ENCODE assay signal across 8 cellular contexts in genomic region chr9:20624201-20625002, GRCh38. TPM values are rescaled to one million over a fixed set of nuclear protein-coding genes. Genes with fewer than 3 reads are reported as not detected.
A peak's percentile ranks its signal among the peaks of the same experiment; 100 is the strongest.
DNase-seq lines count a peak whose midpoint lies in the region; ATAC-seq, FAIRE-seq and TF ChIP-seq lines count a peak whose summit lies in the region.

No MANE protein-coding gene starts in this region.

- WGBS in A549 (ENCODE audit: missing lambda C conversion rate) = under 1% methylated on average over 21 of the region's 21 CpGs
- no CpG with 5 or more reads among the region's 21 CpGs for WGBS in neuronal stem cell (ENCODE audit: extremely low coverage in 2 of 2, insufficient read length in 2 of 2, insufficient replicate concordance in 1 of 2), 2 donors

- CTCF ChIA-PET in A549 (lab: Yijun Ruan, JAX) = interaction anchor here (0.6 to 7.0 kb wide), 63 partner anchors 8 to 497 kb away, joined by 3 to 84 read pairs (median 4); partner anchors contain the start of gene FOCAD

- POLR2A ChIA-PET in A549 (lab: Yijun Ruan, JAX) = interaction anchor here (0.8 to 1.9 kb wide), 3 partner anchors 60 to 487 kb away, joined by 3 to 18 read pairs (median 5); partner anchors contain the start of gene FOCAD

- no peak overlapping the region for H3K4ac ChIP-seq in neuronal stem cell (ENCODE audit: low read length)

- H3K4me1 ChIP-seq in A549 (peaks cover 5% of the 10 kb centered on the region), neuronal stem cell (ENCODE audit: control insufficient read depth in 2 of 2, insufficient read depth in 1 of 2, low read depth in 1 of 2, low read length in 2 of 2) (peaks cover 5 to 6% of the 10 kb centered on the region in 2 donors)

- intact Hi-C loops in activated T-helper 2 cell treated with anti-CD3 and anti-CD28 coated beads, Interferon-gamma antibody, Interleukin-2, Interleukin-4, amounts not matched to agents 10 μg/mL and 5 μg/mL and 100 μg/mL, durations not matched to agents 14 hours and 24 hours and 36 hours (cut with micrococcal nuclease) = loop anchor here (1.0 to 5.0 kb wide), 7 partner anchors 202 to 1497 kb away; partner anchors contain the start of gene PLIN2

- H3K27me3 ChIP-seq in neuronal stem cell (ENCODE audit: control insufficient read depth in 3 of 3, insufficient read depth in 3 of 3, low read depth in 1 of 3, low read length in 3 of 3) = peaks cover 0 to 28% (median 2%) of the 10 kb centered on the region in 3 experiments

- H3K36me3 ChIP-seq in neuronal stem cell (replicated peaks in 1 of 2; ENCODE audit: control insufficient read depth in 2 of 2, insufficient read depth in 2 of 2, low read length in 2 of 2) = no peaks in the 10 kb centered on the region

- H3K4me3 Mint-ChIP-seq in activated T-helper 2 cell treated with anti-CD3 and anti-CD28 coated beads, Interferon-gamma antibody, Interleukin-2, Interleukin-4, amounts not matched to agents 10 μg/mL and 5 μg/mL and 100 μg/mL, durations not matched to agents 14 hours and 24 hours and 36 hours (ENCODE audit: low read depth) = peak overlapping the region; percentile 92

- no peak overlapping the region for H2BK120ac ChIP-seq in neuronal stem cell (ENCODE audit: low read depth, low read length)

- H3K9ac ChIP-seq in neuronal stem cell (ENCODE audit: low read depth, low read length, poor library complexity) = no peak overlapping the region

- no peak overlapping the region for H4K91ac ChIP-seq in neuronal stem cell (ENCODE audit: low read depth, low read length, poor library complexity)

- H2AFZ ChIP-seq in neuronal stem cell (ENCODE audit: low read length) = peak overlapping the region; percentile 98

- TF ChIP-seq RAD21 in A549 (conservative IDR thresholded peaks at IDR 0.05 in 1 of 2, IDR thresholded peaks at IDR 0.05 in 1 of 2) = peak; percentile 92 to 94

- H3K27ac Mint-ChIP-seq in activated T-helper 2 cell treated with anti-CD3 and anti-CD28 coated beads, Interferon-gamma antibody, Interleukin-2, Interleukin-4, amounts not matched to agents 10 μg/mL and 5 μg/mL and 100 μg/mL, durations not matched to agents 14 hours and 24 hours and 36 hours = peak overlapping the region; percentile 92

- peaks cover 32% of the 10 kb centered on the region for H3K4me1 Mint-ChIP-seq in activated T-helper 2 cell treated with anti-CD3 and anti-CD28 coated beads, Interferon-gamma antibody, Interleukin-2, Interleukin-4, amounts not matched to agents 10 μg/mL and 5 μg/mL and 100 μg/mL, durations not matched to agents 14 hours and 24 hours and 36 hours (ENCODE audit: low read depth)

- peaks cover 8% of the 10 kb centered on the region for H3K79me1 ChIP-seq in neuronal stem cell (ENCODE audit: low read depth, low read length)

- no peak overlapping the region for H3K23ac ChIP-seq in neuronal stem cell (ENCODE audit: low read depth, low read length, poor library complexity)

- no peak overlapping the region for H3K14ac ChIP-seq in neuronal stem cell (ENCODE audit: low read length)

- H2AK5ac ChIP-seq in neuronal stem cell (ENCODE audit: low read depth, low read length) = no peak overlapping the region

- H2BK15ac ChIP-seq in neuronal stem cell (ENCODE audit: low read length) = no peak overlapping the region

- TF ChIP-seq EP300 in A549 (IDR thresholded peaks at IDR 0.05) = no peak

- H3K4me2 ChIP-seq in A549 (peak overlapping the region; percentile 99), neuronal stem cell (ENCODE audit: insufficient read depth, low read length, poor library complexity, severe bottlenecking) (peak overlapping the region; percentile 98)

- no peak overlapping the region for H2BK5ac ChIP-seq in neuronal stem cell (ENCODE audit: low read length)

- DNase-seq in A549 (ENCODE audit: low read depth in 1 of 2, low spot score in 1 of 2) (peak; percentile 62 to 84), NCI-H748 treated with DMSO at 0.1 percent for 48 hours (lab: John Stamatoyannopoulos, UW) (peak; percentile 85), frontal cortex (ENCODE audit: low spot score in 2 of 2) (peak; percentile 48 to 52), neuronal stem cell (ENCODE audit: low spot score) (peak; percentile 77), 8988T (no peak)
- no peak for DNase-seq in activated T-helper 2 cell treated with anti-CD3 and anti-CD28 coated beads, Interferon-gamma antibody, Interleukin-2, Interleukin-4, amounts not matched to agents 10 μg/mL and 5 μg/mL and 100 μg/mL, durations not matched to agents 14 hours and 24 hours and 36 hours (ENCODE audit: low spot score)

- no peak overlapping the region for H4K8ac ChIP-seq in neuronal stem cell (ENCODE audit: low read depth, low read length)

- peak in 1 of 2 experiments; percentile 50; a peak in 3 of 6 replicates for ATAC-seq in A549
- peak; percentile 22 for ATAC-seq in HG03280 (IDR thresholded peaks at IDR 0.05; ENCODE audit: unreplicated experiment)

- FAIRE-seq in A549 (lab: Jason Lieb, UNC) (peak; percentile 79), frontal cortex (lab: Jason Lieb, UNC) (no peak)

- TF ChIP-seq CTCF in A549 (IDR thresholded peaks at IDR 0.05) (peak; percentile 93), GM12872 (IDR thresholded peaks at IDR 0.05; ENCODE audit: insufficient read depth, low read depth, low read length) (peak; percentile 72)

- no peak overlapping the region for H3K18ac ChIP-seq in neuronal stem cell (ENCODE audit: low read length)

- H3K27ac ChIP-seq in A549 (peak overlapping the region; percentile 75 to 96; a peak in 5 of 6 replicates), neuronal stem cell (replicated peaks; ENCODE audit: low read length) (no peak overlapping the region)

- H3K36me3 Mint-ChIP-seq in activated T-helper 2 cell treated with anti-CD3 and anti-CD28 coated beads, Interferon-gamma antibody, Interleukin-2, Interleukin-4, amounts not matched to agents 10 μg/mL and 5 μg/mL and 100 μg/mL, durations not matched to agents 14 hours and 24 hours and 36 hours (ENCODE audit: low read depth) = peaks cover 11% of the 10 kb centered on the region

- no peak for TF ChIP-seq POLR2A in A549 (IDR thresholded peaks at IDR 0.05; ENCODE audit: low read length)

- H3K9me3 Mint-ChIP-seq in activated T-helper 2 cell treated with anti-CD3 and anti-CD28 coated beads, Interferon-gamma antibody, Interleukin-2, Interleukin-4, amounts not matched to agents 10 μg/mL and 5 μg/mL and 100 μg/mL, durations not matched to agents 14 hours and 24 hours and 36 hours = no peaks in the 10 kb centered on the region

- H3K4me3 ChIP-seq in A549 (peak overlapping the region; percentile 95), neuronal stem cell (ENCODE audit: low read length in 2 of 2) (peak overlapping the region; percentile 30 to 93)

- no peak overlapping the region for H2BK12ac ChIP-seq in neuronal stem cell (ENCODE audit: low read length)

- H3K9me3 ChIP-seq in A549 (no peaks in the 10 kb centered on the region), neuronal stem cell (replicated peaks in 1 of 2; ENCODE audit: control insufficient read depth in 2 of 2, insufficient read depth in 1 of 2, low read depth in 1 of 2, low read length in 2 of 2) (no peaks in the 10 kb centered on the region)

- peaks cover 4% of the 10 kb centered on the region for H3K27me3 Mint-ChIP-seq in activated T-helper 2 cell treated with anti-CD3 and anti-CD28 coated beads, Interferon-gamma antibody, Interleukin-2, Interleukin-4, amounts not matched to agents 10 μg/mL and 5 μg/mL and 100 μg/mL, durations not matched to agents 14 hours and 24 hours and 36 hours (ENCODE audit: low read depth)

TF ChIP-seq in A549, 52 proteins besides CTCF, POLR2A, EP300 and RAD21:
- peak; percentile 93 for TF ChIP-seq SMC3 (IDR thresholded peaks at IDR 0.05)
- no peak for TF ChIP-seq BHLHE40 (IDR thresholded peaks at IDR 0.05; ENCODE audit: low read depth, low read length)
- TF ChIP-seq FOXS1 (CRISPR knock-in tag; IDR thresholded peaks at IDR 0.05) = 0 out of 2 replicates have a peak, but pooled peaks have one; percentile 33

RNA-seq across cellular contexts. Expression of gene MLLT3, which starts 2.1 kb away (rescaled TPM):
- 47.6 and 50.8 TPM in 2 replicates for polyA plus RNA-seq in A549 (2011; rRNA removed)
- 9.0 and 10.1 TPM in 2 replicates for polyA plus RNA-seq in A549 (2012; cell fraction: cytosol; rRNA removed)
- 3.3 and 3.6 TPM in 2 replicates for polyA plus RNA-seq in A549 (2012; cell fraction: nucleus; rRNA removed)
- 13.0 to 15.3 TPM (median 14.3 TPM) in 3 replicates for polyA plus RNA-seq in A549 (2017; fragmentation: RNase III; extraction: RNeasy Plus Mini Kit Qiagen cat#74134 plus additional on column Dnase treatment)
- 23.0 and 23.6 TPM in 2 replicates for polyA minus RNA-seq in A549 (2011; rRNA and poly(A)+ RNA removed)
- 22.4 and 24.9 TPM in 2 replicates for total RNA-seq in activated T-helper 2 cell treated with anti-CD3 and anti-CD28 coated beads, Interferon-gamma antibody, Interleukin-2, Interleukin-4, amounts not matched to agents 10 μg/mL and 5 μg/mL and 100 μg/mL, durations not matched to agents 14 hours and 24 hours and 36 hours
- total RNA-seq in frontal cortex = 125 TPM
- 26.2 TPM for polyA plus RNA-seq in neuronal stem cell (2013, experiment 1 of 2)
- 27.1 TPM for polyA plus RNA-seq in neuronal stem cell (2013, experiment 2 of 2)

RNA-seq across cellular contexts. Expression of gene FOCAD, which starts 59.7 kb away (rescaled TPM):
- 53.8 and 71.7 TPM in 2 replicates for polyA plus RNA-seq in A549 (2011; rRNA removed)
- 10.1 and 12.5 TPM in 2 replicates for polyA plus RNA-seq in A549 (2012; cell fraction: cytosol; rRNA removed)
- polyA plus RNA-seq in A549 (2012; cell fraction: nucleus; rRNA removed) = 12.2 and 20.2 TPM in 2 replicates
- 21.7 to 23.1 TPM (median 22.0 TPM) in 3 replicates for polyA plus RNA-seq in A549 (2017; fragmentation: RNase III; extraction: RNeasy Plus Mini Kit Qiagen cat#74134 plus additional on column Dnase treatment)
- 138 and 140 TPM in 2 replicates for polyA minus RNA-seq in A549 (2011; rRNA and poly(A)+ RNA removed)
- total RNA-seq in activated T-helper 2 cell treated with anti-CD3 and anti-CD28 coated beads, Interferon-gamma antibody, Interleukin-2, Interleukin-4, amounts not matched to agents 10 μg/mL and 5 μg/mL and 100 μg/mL, durations not matched to agents 14 hours and 24 hours and 36 hours = 32.2 and 36.0 TPM in 2 replicates
- total RNA-seq in frontal cortex = 237 TPM
- 23.6 TPM for polyA plus RNA-seq in neuronal stem cell (2013, experiment 1 of 2)
- polyA plus RNA-seq in neuronal stem cell (2013, experiment 2 of 2) = 23.9 TPM

Comparison
In these comparisons a context has a peak if more than half of its experiments do, and no peak if none do; other contexts are left out.
1. DNase-seq: peak in A549 (2 of 2), NCI-H748 treated with DMSO at 0.1 percent for 48 hours (single experiment), frontal cortex (2 of 2) and neuronal stem cell (single experiment); none in activated T-helper 2 cell treated with anti-CD3 and anti-CD28 coated beads, Interferon-gamma antibody, Interleukin-2, Interleukin-4, amounts not matched to agents 10 μg/mL and 5 μg/mL and 100 μg/mL, durations not matched to agents 14 hours and 24 hours and 36 hours (single experiment) and 8988T (single experiment).